In the genomic region with DNA sequence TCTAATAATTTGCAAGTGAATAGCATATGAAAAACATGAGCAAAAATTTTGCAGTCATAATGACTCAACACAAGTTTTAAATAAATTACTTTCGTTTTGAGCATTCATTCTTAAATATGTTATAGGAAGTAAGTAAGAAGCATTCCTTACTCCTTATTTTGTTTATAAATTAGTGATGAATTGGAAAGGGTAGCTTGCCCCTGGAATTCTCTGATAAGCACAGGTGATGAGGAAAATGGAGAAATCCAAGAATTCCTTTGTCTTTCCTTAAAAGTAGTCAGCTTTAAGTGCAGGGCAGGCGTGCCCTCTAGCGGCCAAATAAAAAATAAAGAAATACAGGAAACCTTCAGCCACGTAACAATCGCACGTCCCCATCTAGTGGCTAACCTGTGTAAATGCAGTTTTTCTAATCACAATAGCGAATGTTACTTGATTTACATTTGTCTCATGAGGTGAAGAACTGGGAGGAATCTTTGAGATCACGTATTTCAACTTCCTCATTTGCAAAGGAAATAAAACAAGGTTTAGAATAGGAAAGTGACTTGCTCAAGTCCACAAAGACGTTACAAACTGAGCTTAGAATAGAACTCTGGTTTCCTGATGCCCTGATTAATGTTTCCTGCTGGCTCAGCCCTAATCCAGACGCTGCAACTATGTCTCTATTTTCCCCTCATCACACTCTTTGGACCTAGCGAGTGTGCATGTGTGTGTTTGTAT, we compare ENCODE assay signal across 8 cellular contexts. TPM values are rescaled to one million over a fixed set of nuclear protein-coding genes. Genes with fewer than 3 reads are reported as not detected.
DNase-seq lines count a peak whose midpoint lies in the region; ATAC-seq and TF ChIP-seq lines count a peak whose summit lies in the region.

No MANE protein-coding gene starts in this region.

- H3K27me3 ChIP-seq in A673 (replicated peaks; ENCODE audit: insufficient read depth, low read depth, low read length, poor library complexity) (no peaks in the 10 kb centered on the region), WERI-Rb-1 (ENCODE audit: insufficient read depth, low read depth, severe bottlenecking) (no peaks in the 10 kb centered on the region)

- H3K36me3 ChIP-seq in A673 (ENCODE audit: insufficient read depth, low read length, poor library complexity, severe bottlenecking) = no peaks in the 10 kb centered on the region
- H3K36me3 ChIP-seq in WERI-Rb-1 = no peaks in the 10 kb centered on the region

- intact Hi-C loops in A673 (cut with micrococcal nuclease; ENCODE audit: unreplicated experiment) = loop anchor here (1.0 kb wide), 2 partner anchors 186 to 253 kb away; no protein-coding TSS in a partner anchor

- BruUV-seq in A673 (replicated peaks; lab: Mats Ljungman, UMichigan) = no TSS peak

- ATAC-seq in GM18909 (IDR thresholded peaks at IDR 0.05; ENCODE audit: poor library complexity, unreplicated experiment) (peak; percentile 89), HG03159 (IDR thresholded peaks at IDR 0.05; ENCODE audit: unreplicated experiment) (peak; percentile 92)

- CTCF ChIA-PET in A673 (lab: Charles Lee) = interaction anchor here (0.9 to 3.0 kb wide), 4 partner anchors 186 to 310 kb away, joined by 6 to 12 read pairs (median 10); no protein-coding TSS in a partner anchor

- H3K4me1 ChIP-seq in A673 (ENCODE audit: insufficient read depth, low read length, poor library complexity, severe bottlenecking) = no peaks in the 10 kb centered on the region

- H3K9me3 ChIP-seq in A673 (ENCODE audit: low read depth, low read length, poor library complexity, severe bottlenecking) (no peaks in the 10 kb centered on the region), WERI-Rb-1 (ENCODE audit: severe bottlenecking) (peaks cover 3% of the 10 kb centered on the region)

- POLR2A ChIA-PET in A673 (lab: Charles Lee; ENCODE audit: low non-redundant PET) = no interaction called here

- H3K4me3 ChIP-seq in A673 (ENCODE audit: low read depth, low read length, poor library complexity, severe bottlenecking) (no peak overlapping the region), WERI-Rb-1 (ENCODE audit: low read depth, low read length) (no peak overlapping the region)

- DNase-seq in A673 (ENCODE audit: low spot score) (peak; percentile 87), WERI-Rb-1 (peak; percentile 73), dermis microvascular lymphatic vessel endothelial cell (ENCODE audit: low read depth in 2 of 2) (peak; percentile 61 to 82), middle frontal gyrus (ENCODE audit: extremely low spot score, low spot score) (peak; percentile 82), DMS79 (lab: John Stamatoyannopoulos, UW) (no peak)
- peak; percentile 7 to 27 for DNase-seq in stimulated activated CD8-positive, alpha-beta memory T cell treated with anti-CD3 and anti-CD28 coated beads, Interleukin-7, amount 100 ng/mL, for 1 hour (ENCODE audit: low read depth in 2 of 2)

- TF ChIP-seq CTCF in A673 (conservative IDR thresholded peaks at IDR 0.05; ENCODE audit: low read depth, low read length) (peak; percentile 95), WERI-Rb-1 (IDR thresholded peaks at IDR 0.05; ENCODE audit: low read depth, low read length) (peak; percentile 68)

- H3K27ac ChIP-seq in A673 (ENCODE audit: low read depth, low read length, poor library complexity, severe bottlenecking) (no peak overlapping the region), WERI-Rb-1 (no peak overlapping the region)

RNA-seq across cellular contexts. Expression of a gene that starts 47.2 kb away (rescaled TPM):
- total RNA-seq in A673 (2021) (54.6 and 65.5 TPM in 2 replicates), dermis microvascular lymphatic vessel endothelial cell (18.0 and 19.4 TPM in 2 replicates)
